ENCODE assay signal across 32 cellular contexts in genomic region chr11:33606762-33607161, GRCh38.
"Had no signal": no experiment of that assay in that cellular context is flagged by ENCODE, and none has a peak within 500 bp of the region (broad histone marks: within the 10 kb centered on the region; RNA-seq: fewer than 3 reads in every experiment).

No MANE protein-coding gene starts in this region.

- H2AFZ ChIP-seq: neural progenitor cell had no signal

- H3K4me1 Mint-ChIP-seq: endodermal cell, immature natural killer cell, mesothelial cell of epicardium, naive B cell had no signal

- H3K36me3 Mint-ChIP-seq: immature natural killer cell; mesothelial cell of epicardium; naive B cell; natural killer cell treated with Interleukin-12 subunit alpha and Interleukin-12 subunit beta and Interleukin-15 and Interleukin-18, amount 100 ng/mL, for 72 hours had no signal

- H3K27ac Mint-ChIP-seq: dendritic cell treated with granulocyte-macrophage colony-stimulating factor and Interleukin-4, amounts not matched to agents 40 ng/mL and 50 ng/mL, for 4 days; endodermal cell; immature natural killer cell; mesothelial cell of epicardium; naive B cell; natural killer cell treated with Interleukin-12 subunit alpha and Interleukin-12 subunit beta and Interleukin-15 and Interleukin-18, amount 100 ng/mL, for 72 hours; neural progenitor cell had no signal

- DNase-seq: colonic mucosa; effector CD8-positive, alpha-beta T cell; endodermal cell; foreskin melanocyte; glutamatergic neuron; hypothalamus; immature natural killer cell; mesenchymal stem cell; mucosa of descending colon; naive B cell; nucleus accumbens; stimulated activated CD4-positive, alpha-beta T cell treated with anti-CD3 and anti-CD28 coated beads, Interleukin-12 subunit alpha, Interleukin-12 subunit beta, amount 100 ng/mL, for 4 hours; stimulated activated CD4-positive, alpha-beta T cell treated with anti-CD3 and anti-CD28 coated beads, Interleukin-1b, Interleukin-23, amount 100 ng/mL, for 48 hours; stimulated activated CD4-positive, alpha-beta T cell treated with anti-CD3 and anti-CD28 coated beads, Interleukin-4, amount 100 ng/mL, for 1 hour; stimulated activated CD8-positive, alpha-beta memory T cell treated with anti-CD3 and anti-CD28 coated beads, Interleukin-4, amount 100 ng/mL, for 48 hours; stimulated activated naive CD4-positive, alpha-beta T cell treated with Interleukin-2 at 50 U/mL for 16 hours; stomach; thyroid gland; trophoblast cell had no signal

- H3K9ac ChIP-seq: neural progenitor cell had no signal

- FAIRE-seq: keratinocyte had no signal

- H3K4me3 Mint-ChIP-seq: dendritic cell treated with granulocyte-macrophage colony-stimulating factor and Interleukin-4, amounts not matched to agents 40 ng/mL and 50 ng/mL, for 4 days; endodermal cell; immature natural killer cell; mesothelial cell of epicardium; naive B cell; natural killer cell treated with Interleukin-12 subunit alpha and Interleukin-12 subunit beta and Interleukin-15 and Interleukin-18, amount 100 ng/mL, for 72 hours; neural progenitor cell had no signal

- H3K4me3 ChIP-seq: colonic mucosa, esophagus muscularis mucosa, lung, mucosa of descending colon, neural progenitor cell, prostate gland, right atrium auricular region, smooth muscle cell, stomach, thyroid gland, vagina had no signal

- ATAC-seq: left lobe of liver; mucosa of descending colon; natural killer cell treated with Interleukin-12 subunit alpha and Interleukin-12 subunit beta and Interleukin-15 and Interleukin-18, amount 100 ng/mL, for 72 hours; sciatic nerve had no signal

- H3K27me3 ChIP-seq: colonic mucosa, neural progenitor cell, right atrium auricular region, stomach, thyroid gland, vagina had no signal

- H3K27ac ChIP-seq: colonic mucosa, esophagus muscularis mucosa, neural progenitor cell, prostate gland, right atrium auricular region, stomach, thyroid gland, vagina had no signal

- H3K9me3 ChIP-seq: colonic mucosa, esophagus muscularis mucosa, mucosa of descending colon, prostate gland, right atrium auricular region, stomach, thyroid gland, vagina had no signal

- H3K4me1 ChIP-seq: colonic mucosa, esophagus muscularis mucosa, neural progenitor cell, prostate gland, right atrium auricular region, stomach, thyroid gland, vagina had no signal

- H3K4me2 ChIP-seq: neural progenitor cell, smooth muscle cell had no signal

- H3K36me3 ChIP-seq: colonic mucosa, esophagus muscularis mucosa, neural progenitor cell, prostate gland, right atrium auricular region, stomach, thyroid gland, vagina had no signal

- H3K9me3 Mint-ChIP-seq: dendritic cell treated with granulocyte-macrophage colony-stimulating factor and Interleukin-4, amounts not matched to agents 40 ng/mL and 50 ng/mL, for 4 days; endodermal cell; immature natural killer cell; mesothelial cell of epicardium; naive B cell; natural killer cell treated with Interleukin-12 subunit alpha and Interleukin-12 subunit beta and Interleukin-15 and Interleukin-18, amount 100 ng/mL, for 72 hours; neural progenitor cell had no signal
